Comparison of ENCODE assay signal across 27 cellular contexts in the genomic region with DNA sequence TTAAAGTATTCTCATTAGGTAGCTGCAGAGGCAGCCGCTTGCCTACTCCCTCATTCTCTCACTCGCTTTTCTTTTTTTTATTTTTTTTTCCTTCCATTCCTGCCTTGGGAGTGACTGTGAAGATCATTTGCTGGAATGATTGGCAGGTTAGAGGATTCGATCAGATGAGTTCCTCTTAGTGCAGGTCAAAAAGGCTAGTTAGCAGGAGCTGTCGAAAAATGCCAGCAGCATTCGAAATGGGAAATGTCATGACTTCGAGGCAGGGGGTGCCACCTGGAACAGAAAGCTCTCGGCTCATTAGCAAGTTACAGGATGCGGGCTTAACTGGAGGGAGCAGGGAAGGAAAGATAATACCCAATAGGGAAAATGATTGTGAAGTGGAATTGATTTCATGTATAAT.
DNase-seq lines count a peak whose midpoint lies in the region; ATAC-seq and TF ChIP-seq lines count a peak whose summit lies in the region.
"Had no signal": no experiment of that assay in that cellular context is flagged by ENCODE, and none has a peak within 500 bp of the region (broad histone marks: within the 10 kb centered on the region; RNA-seq: fewer than 3 reads in every experiment).

No MANE protein-coding gene starts in this region.

- H3F3A ChIP-seq in neural cell (ENCODE audit: insufficient read depth, low read length, poor library complexity, severe bottlenecking): no peaks in the 10 kb centered on the region

- no peaks in the 10 kb centered on the region for H3K36me3 ChIP-seq in neural cell (ENCODE audit: insufficient read depth, low read length)
- H3K36me3 ChIP-seq: heart right ventricle, left lung had no signal

- peaks cover 44% of the 10 kb centered on the region for H3K4me1 Mint-ChIP-seq in chondrocyte (ENCODE audit: low read depth)
- peaks cover 8 to 10% of the 10 kb centered on the region in 2 donors for H3K4me1 Mint-ChIP-seq in stimulated activated naive B cell treated with anti-CD40 and anti-IgM and Interleukin-4, amounts not matched to agents 10 μg/mL and 1 μg/mL and 100 μg/mL, for 72 hours
- H3K4me1 Mint-ChIP-seq: activated T-helper 17 cell treated with anti-CD3 and anti-CD28 coated beads, Interleukin-2, amount 50 U/mL, for 72 hours; CD8-positive, alpha-beta memory T cell; central memory CD8-positive, alpha-beta T cell had no signal

- H3K27me3 ChIP-seq in neural cell (ENCODE audit: insufficient read depth, low read depth, low read length): no peaks in the 10 kb centered on the region
- H3K27me3 ChIP-seq: heart right ventricle, left lung had no signal

- H3K36me3 Mint-ChIP-seq in chondrocyte (ENCODE audit: low read depth): peaks cover 7% of the 10 kb centered on the region
- H3K36me3 Mint-ChIP-seq in stimulated activated naive B cell treated with anti-CD40 and anti-IgM and Interleukin-4, amounts not matched to agents 10 μg/mL and 1 μg/mL and 100 μg/mL, for 72 hours: peaks cover 20 to 51% of the 10 kb centered on the region in 2 donors
- H3K36me3 Mint-ChIP-seq: activated naive CD4-positive, alpha-beta T cell treated with anti-CD3 and anti-CD28 coated beads, Interleukin-2, amount 50 U/mL, for 72 hours; CD8-positive, alpha-beta memory T cell; naive thymus-derived CD4-positive, alpha-beta T cell had no signal

- no peaks in the 10 kb centered on the region for H3K27me3 Mint-ChIP-seq in chondrocyte (ENCODE audit: low read depth)
- no peaks in the 10 kb centered on the region for H3K27me3 Mint-ChIP-seq in stimulated activated naive B cell treated with anti-CD40 and anti-IgM and Interleukin-4, amounts not matched to agents 10 μg/mL and 1 μg/mL and 100 μg/mL, for 72 hours
- H3K27me3 Mint-ChIP-seq: activated T-helper 17 cell treated with anti-CD3 and anti-CD28 coated beads, Interleukin-2, amount 50 U/mL, for 72 hours; CD8-positive, alpha-beta memory T cell; central memory CD8-positive, alpha-beta T cell; type B pancreatic cell had no signal

- no peak for ATAC-seq in stimulated activated naive B cell treated with anti-CD40 and anti-IgM and Interleukin-4, amounts not matched to agents 10 μg/mL and 1 μg/mL and 100 μg/mL, for 72 hours (replicated peaks)
- ATAC-seq: activated naive CD4-positive, alpha-beta T cell treated with anti-CD3 and anti-CD28 coated beads, Interleukin-2, amount 50 U/mL, for 72 hours; activated T-helper 17 cell treated with anti-CD3 and anti-CD28 coated beads, Interleukin-2, amount 50 U/mL, for 72 hours; heart right ventricle; left lung; naive thymus-derived CD4-positive, alpha-beta T cell had no signal

- H3K4me2 ChIP-seq in neural cell (ENCODE audit: low read length): peak overlapping the region; percentile 50

- H3K4me3 Mint-ChIP-seq in chondrocyte (ENCODE audit: unreplicated experiment): peak overlapping the region; percentile 17
- H3K4me3 Mint-ChIP-seq in stimulated activated naive B cell treated with anti-CD40 and anti-IgM and Interleukin-4, amounts not matched to agents 10 μg/mL and 1 μg/mL and 100 μg/mL, for 72 hours: no peak overlapping the region
- H3K4me3 Mint-ChIP-seq: activated T-helper 17 cell treated with anti-CD3 and anti-CD28 coated beads, Interleukin-2, amount 50 U/mL, for 72 hours; CD8-positive, alpha-beta memory T cell; central memory CD8-positive, alpha-beta T cell; mesothelial cell of epicardium; naive thymus-derived CD4-positive, alpha-beta T cell; T-helper 2 cell treated with Interferon-gamma antibody and Interleukin-4, amounts not matched to agents 5 μg/mL and 100 μg/mL, for 36 hours; type B pancreatic cell had no signal

- H4K20me1 ChIP-seq in neural cell (ENCODE audit: insufficient read depth): no peaks in the 10 kb centered on the region

- DNase-seq in ELF-1 (ENCODE audit: low read depth, low spot score) (peak; percentile 20), NCI-H2227 treated with DMSO at 0.1 percent for 48 hours (lab: John Stamatoyannopoulos, UW) (peak; percentile 44), chondrocyte (ENCODE audit: low spot score) (no peak), COLO829 (ENCODE audit: low spot score) (no peak), hippocampal formation (lab: John Stamatoyannopoulos, UW) (no peak)
- no peak for DNase-seq in stimulated activated naive B cell treated with anti-CD40 and anti-IgM and Interleukin-4, amounts not matched to agents 10 μg/mL and 1 μg/mL and 100 μg/mL, for 72 hours
- DNase-seq in stimulated activated CD4-positive, alpha-beta T cell treated with anti-CD3 and anti-CD28 coated beads, Interleukin-1b, Interleukin-23, amount 100 ng/mL, for 48 hours: no peak
- DNase-seq: activated CD4-positive, alpha-beta T cell treated with anti-CD3 and anti-CD28 coated beads, Interleukin-2, amount 50 U/mL, for 48 hours; activated CD8-positive, alpha-beta memory T cell treated with anti-CD3 and anti-CD28 coated beads, Interleukin-2, amount 50 U/mL, for 48 hours; AML-193; CD8-positive, alpha-beta memory T cell; GOT3; heart right ventricle; left lung; naive thymus-derived CD4-positive, alpha-beta T cell; NCI-H1694; NCI-H226; OCI-M1; posterior cingulate gyrus had no signal

- no peaks in the 10 kb centered on the region for H3K79me2 ChIP-seq in neural cell (replicated peaks; ENCODE audit: insufficient read depth, low read length)

- peak overlapping the region; percentile 58 for H3K4me3 ChIP-seq in neural cell (ENCODE audit: low read length)
- H3K4me3 ChIP-seq: heart right ventricle, left lung had no signal

- no peak for TF ChIP-seq CTCF in chondrocyte (IDR thresholded peaks at IDR 0.05)
- peak; percentile 20 for TF ChIP-seq CTCF in neural cell (IDR thresholded peaks at IDR 0.05; ENCODE audit: poor library complexity, severe bottlenecking)

- H3K9ac ChIP-seq in neural cell (ENCODE audit: low read length): peak overlapping the region; percentile 26

- TF ChIP-seq EP300 in neural cell (conservative IDR thresholded peaks at IDR 0.05; ENCODE audit: poor library complexity, severe bottlenecking): peak; percentile 67

- no peaks in the 10 kb centered on the region for H3K9me2 ChIP-seq in neural cell (ENCODE audit: insufficient read depth, low read length)

- no peak overlapping the region for H2AFZ ChIP-seq in neural cell (ENCODE audit: low read depth, low read length)

- H3K27ac Mint-ChIP-seq in chondrocyte (ENCODE audit: unreplicated experiment): peak overlapping the region; percentile 70
- H3K27ac Mint-ChIP-seq in stimulated activated naive B cell treated with anti-CD40 and anti-IgM and Interleukin-4, amounts not matched to agents 10 μg/mL and 1 μg/mL and 100 μg/mL, for 72 hours: no peak overlapping the region
- H3K27ac Mint-ChIP-seq: activated naive CD4-positive, alpha-beta T cell treated with anti-CD3 and anti-CD28 coated beads, Interleukin-2, amount 50 U/mL, for 72 hours; activated T-helper 17 cell treated with anti-CD3 and anti-CD28 coated beads, Interleukin-2, amount 50 U/mL, for 72 hours; CD8-positive, alpha-beta memory T cell; mesothelial cell of epicardium; naive thymus-derived CD4-positive, alpha-beta T cell; T-helper 2 cell treated with Interferon-gamma antibody and Interleukin-4, amounts not matched to agents 5 μg/mL and 100 μg/mL, for 36 hours; type B pancreatic cell had no signal

- TF ChIP-seq RAD21 in neural cell (conservative IDR thresholded peaks at IDR 0.05): no peak

- peak overlapping the region; percentile 48 for H3K27ac ChIP-seq in neural cell (ENCODE audit: low read length)
- H3K27ac ChIP-seq: epithelial cell of prostate, heart right ventricle, left lung had no signal

- no peaks in the 10 kb centered on the region for H3K9me3 Mint-ChIP-seq in chondrocyte (ENCODE audit: low read depth)
- H3K9me3 Mint-ChIP-seq in stimulated activated naive B cell treated with anti-CD40 and anti-IgM and Interleukin-4, amounts not matched to agents 10 μg/mL and 1 μg/mL and 100 μg/mL, for 72 hours: peaks cover 1 to 4% of the 10 kb centered on the region in 2 donors
- H3K9me3 Mint-ChIP-seq: activated naive CD4-positive, alpha-beta T cell treated with anti-CD3 and anti-CD28 coated beads, Interleukin-2, amount 50 U/mL, for 72 hours; mesothelial cell of epicardium; naive thymus-derived CD4-positive, alpha-beta T cell; T-helper 2 cell treated with Interferon-gamma antibody and Interleukin-4, amounts not matched to agents 5 μg/mL and 100 μg/mL, for 36 hours; type B pancreatic cell had no signal

- no peaks in the 10 kb centered on the region for H3K9me3 ChIP-seq in neural cell (ENCODE audit: low read length)
- H3K9me3 ChIP-seq: heart right ventricle, left lung had no signal

TF ChIP-seq in neural cell, 6 proteins besides CTCF, POLR2A, EP300 and RAD21:
- no peak for TF ChIP-seq SMC3 (conservative IDR thresholded peaks at IDR 0.05; ENCODE audit: poor library complexity)
- no peak for TF ChIP-seq EZH2 (IDR thresholded peaks at IDR 0.05; ENCODE audit: borderline replicate concordance, insufficient read depth, low read length, poor library complexity, severe bottlenecking)
- TF ChIP-seq POLR2AphosphoS5 (IDR thresholded peaks at IDR 0.05): peak; percentile 53
- no peak for TF ChIP-seq MXI1 (conservative IDR thresholded peaks at IDR 0.05; ENCODE audit: poor library complexity, severe bottlenecking)
- TF ChIP-seq TAF1 (IDR thresholded peaks at IDR 0.05; ENCODE audit: low read depth): no peak
- TF ChIP-seq REST (IDR thresholded peaks at IDR 0.05; ENCODE audit: borderline replicate concordance): peak; percentile 83
TF ChIP-seq in neural cell: peak in this region for 2.

Comparison
In these comparisons a context has a peak if more than half of its experiments do, and no peak if none do; other contexts are left out.
1. DNase-seq: peak in ELF-1 (single experiment) and NCI-H2227 treated with DMSO at 0.1 percent for 48 hours (single experiment); none in chondrocyte (single experiment), stimulated activated naive B cell treated with anti-CD40 and anti-IgM and Interleukin-4, amounts not matched to agents 10 μg/mL and 1 μg/mL and 100 μg/mL, for 72 hours (single experiment), COLO829 (single experiment), stimulated activated CD4-positive, alpha-beta T cell treated with anti-CD3 and anti-CD28 coated beads, Interleukin-1b, Interleukin-23, amount 100 ng/mL, for 48 hours (single experiment) and hippocampal formation (0 of 2).